9 cellular contexts compared by ENCODE assay signal in genomic region chr15:40282144-40282869, GRCh38. TPM values are rescaled to one million over a fixed set of nuclear protein-coding genes. Genes with fewer than 3 reads are reported as not detected.
A peak's percentile ranks its signal among the peaks of the same experiment; 100 is the strongest.
DNase-seq lines count a peak whose midpoint lies in the region; ATAC-seq and TF ChIP-seq lines count a peak whose summit lies in the region.
"Had no signal": no experiment of that assay in that cellular context is flagged by ENCODE, and none has a peak within 500 bp of the region (broad histone marks: within the 10 kb centered on the region; RNA-seq: fewer than 3 reads in every experiment).

No MANE protein-coding gene starts in this region.

- no peak; the same call in 1 of the 2 replicates for TF ChIP-seq RAD21 in SK-N-SH (IDR thresholded peaks at IDR 0.05; ENCODE audit: low read length)

- H3K9me3 ChIP-seq in SK-N-SH, result no peaks in the 10 kb centered on the region
- H3K9me3 ChIP-seq in ascending aorta, result no peaks in the 10 kb centered on the region
- H3K9me3 ChIP-seq in iPS-18c (ENCODE audit: control insufficient read depth, insufficient read depth, low read length), result no peaks in the 10 kb centered on the region

- H3K4me3 ChIP-seq in SK-N-SH (ENCODE audit: low read depth in 2 of 2, low read length in 1 of 2) (peak overlapping the region; percentile 46; a peak in 3 of 4 replicates), ascending aorta (peak overlapping the region; percentile 54 to 68), iPS-18c (ENCODE audit: insufficient read depth, low read depth, low read length) (peak overlapping the region; percentile 57)

- ATAC-seq in HG02759 (IDR thresholded peaks at IDR 0.05; ENCODE audit: unreplicated experiment), result peak; percentile 49

- H3K4me1 ChIP-seq in SK-N-SH (ENCODE audit: control insufficient read depth in 1 of 2, insufficient read depth in 2 of 2, low read depth in 1 of 2, low read length in 1 of 2) (peaks cover 10 to 22% of the 10 kb centered on the region in 2 experiments; a peak in 3 of 4 replicates), ascending aorta (peaks cover 21 to 26% of the 10 kb centered on the region in 2 donors)

- peak; percentile 48 for TF ChIP-seq CTCF in SK-N-SH (IDR thresholded peaks at IDR 0.05)
- peak; percentile 3 to 28 (median 5) for TF ChIP-seq CTCF in ascending aorta (IDR thresholded peaks at IDR 0.05)

- no peak overlapping the region for H3K9ac ChIP-seq in SK-N-SH

- peaks cover 13% of the 10 kb centered on the region for H3F3A ChIP-seq in SK-N-SH (replicated peaks; ENCODE audit: insufficient read depth)

- WGBS in SK-N-SH (ENCODE audit: low lambda C conversion rate), result 7% methylated on average over 3 of the region's 93 CpGs

- H3K4me2 ChIP-seq in SK-N-SH, result peak overlapping the region; percentile 84

- H3K36me3 ChIP-seq in SK-N-SH (replicated peaks in 1 of 2; ENCODE audit: control insufficient read depth in 1 of 2, insufficient read depth in 2 of 2, low read length in 1 of 2) (no peaks in the 10 kb centered on the region), ascending aorta (no peaks in the 10 kb centered on the region)

- POLR2A ChIA-PET in SK-N-SH (lab: Yijun Ruan, JAX), result no interaction called here

- TF ChIP-seq EP300 in SK-N-SH (IDR thresholded peaks at IDR 0.05; ENCODE audit: borderline replicate concordance in 1 of 2, low read depth in 1 of 2, low read length in 1 of 2), result no peak

- no peaks in the 10 kb centered on the region for H3K9me2 ChIP-seq in SK-N-SH

- no peak overlapping the region for H3K27ac ChIP-seq in SK-N-SH (ENCODE audit: low read depth in 2 of 2, low read length in 1 of 2)
- H3K27ac ChIP-seq in ascending aorta, result no peak overlapping the region

- CTCF ChIA-PET in SK-N-SH (lab: Yijun Ruan, JAX), result interaction anchor here (0.7 to 66.3 kb wide), 10 partner anchors 6 to 123 kb away, joined by 3 to 2194 read pairs (median 4); partner anchors contain the start of genes CCDC9B, DISP2, INAFM2 and IVD

- H3K27me3 ChIP-seq in SK-N-SH (ENCODE audit: insufficient read depth), result peaks cover 18% of the 10 kb centered on the region
- peaks cover 36% of the 10 kb centered on the region for H3K27me3 ChIP-seq in ascending aorta

- H4K20me1 ChIP-seq in SK-N-SH (ENCODE audit: insufficient read depth), result no peaks in the 10 kb centered on the region

- no peaks in the 10 kb centered on the region for H3K79me2 ChIP-seq in SK-N-SH (ENCODE audit: insufficient read depth)

- intact Hi-C loops in ascending aorta (cut with DNase I), result loop anchor here (5.0 kb wide), 1 partner anchor 85 kb away; no protein-coding TSS in a partner anchor

- H2AFZ ChIP-seq in SK-N-SH (ENCODE audit: low read depth), result peak overlapping the region; percentile 51

- DNase-seq in COLO668 (lab: John Stamatoyannopoulos, UW; ENCODE audit: unreplicated experiment) (peak; percentile 80), SK-N-SH (peak; percentile 86), ascending aorta (ENCODE audit: low spot score in 2 of 2) (no peak), cerebellum (ENCODE audit: low spot score) (no peak), HPDE6-E6E7 (ENCODE audit: extremely low spot score) (no peak)
- DNase-seq in stimulated activated CD4-positive, alpha-beta T cell treated with anti-CD3 and anti-CD28 coated beads, Interleukin-15, amount 100 ng/mL, for 1 hour (ENCODE audit: low read depth in 1 of 2, low spot score in 1 of 2), result peak; percentile 28 to 37

TF ChIP-seq in SK-N-SH, 30 proteins besides CTCF, POLR2A, EP300 and RAD21:
- TF ChIP-seq, protein P1, sequence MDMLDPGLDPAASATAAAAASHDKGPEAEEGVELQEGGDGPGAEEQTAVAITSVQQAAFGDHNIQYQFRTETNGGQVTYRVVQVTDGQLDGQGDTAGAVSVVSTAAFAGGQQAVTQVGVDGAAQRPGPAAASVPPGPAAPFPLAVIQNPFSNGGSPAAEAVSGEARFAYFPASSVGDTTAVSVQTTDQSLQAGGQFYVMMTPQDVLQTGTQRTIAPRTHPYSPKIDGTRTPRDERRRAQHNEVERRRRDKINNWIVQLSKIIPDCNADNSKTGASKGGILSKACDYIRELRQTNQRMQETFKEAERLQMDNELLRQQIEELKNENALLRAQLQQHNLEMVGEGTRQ (IDR thresholded peaks at IDR 0.05; ENCODE audit: borderline replicate concordance, low read depth, low read length), result no peak

RNA-seq across cellular contexts. Expression of gene ANKRD63, which starts 0.6 kb away (rescaled TPM):
- polyA plus RNA-seq in SK-N-SH (2012; rRNA removed), result not detected in 2 replicates
- not detected in 2 replicates for polyA plus RNA-seq in SK-N-SH (2012; cell fraction: cytosol; rRNA removed)
- not detected in 2 replicates for polyA plus RNA-seq in SK-N-SH (2012; cell fraction: nucleus; rRNA removed)
- total RNA-seq in ascending aorta, result not detected
- total RNA-seq in cerebellum, result 0.27 TPM
- total RNA-seq: NCI-H460 had no signal

RNA-seq across cellular contexts. Expression of gene PLCB2, which starts 25.4 kb away (rescaled TPM):
- polyA plus RNA-seq in SK-N-SH (2012; rRNA removed), result 0.15 TPM in 2 replicates
- polyA plus RNA-seq in SK-N-SH (2012; cell fraction: cytosol; rRNA removed), result 0.10 and 0.12 TPM in 2 replicates
- 0.44 and 0.59 TPM in 2 replicates for polyA plus RNA-seq in SK-N-SH (2012; cell fraction: nucleus; rRNA removed)
- total RNA-seq in ascending aorta (6.9 TPM), cerebellum (4.4 TPM)

RNA-seq across cellular contexts. Expression of gene INAFM2, which starts 41.2 kb away (rescaled TPM):
- 7.8 and 9.8 TPM in 2 replicates for polyA plus RNA-seq in SK-N-SH (2012; rRNA removed)
- polyA plus RNA-seq in SK-N-SH (2012; cell fraction: cytosol; rRNA removed), result 10.2 and 10.7 TPM in 2 replicates
- polyA plus RNA-seq in SK-N-SH (2012; cell fraction: nucleus; rRNA removed), result 8.0 and 11.1 TPM in 2 replicates
- total RNA-seq in ascending aorta (69.8 TPM), cerebellum (13.2 TPM)

RNA-seq across cellular contexts. Expression of gene PAK6, which starts 43.4 kb away (rescaled TPM):
- 0.07 and 0.16 TPM in 2 replicates for polyA plus RNA-seq in SK-N-SH (2012; rRNA removed)
- 0.06 and 0.07 TPM in 2 replicates for polyA plus RNA-seq in SK-N-SH (2012; cell fraction: cytosol; rRNA removed)
- polyA plus RNA-seq in SK-N-SH (2012; cell fraction: nucleus; rRNA removed), result 0.11 and 0.12 TPM in 2 replicates
- total RNA-seq in ascending aorta (not detected), cerebellum (3.7 TPM)
- total RNA-seq: NCI-H460 had no signal

RNA-seq across cellular contexts. Expression of gene CCDC9B, which starts 58.4 kb away (rescaled TPM):
- polyA plus RNA-seq in SK-N-SH (2012; rRNA removed), result 13.7 and 14.2 TPM in 2 replicates
- 10.4 and 12.0 TPM in 2 replicates for polyA plus RNA-seq in SK-N-SH (2012; cell fraction: cytosol; rRNA removed)
- 82.8 and 92.4 TPM in 2 replicates for polyA plus RNA-seq in SK-N-SH (2012; cell fraction: nucleus; rRNA removed)
- total RNA-seq in ascending aorta, result 55.8 TPM
- 0.73 TPM for total RNA-seq in cerebellum

Comparison
In these comparisons a context has a peak if more than half of its experiments do, and no peak if none do; other contexts are left out.
1. DNase-seq: peak in COLO668 (single experiment), SK-N-SH (single experiment) and stimulated activated CD4-positive, alpha-beta T cell treated with anti-CD3 and anti-CD28 coated beads, Interleukin-15, amount 100 ng/mL, for 1 hour (2 of 2); none in ascending aorta (0 of 2), cerebellum (single experiment) and HPDE6-E6E7 (single experiment).
2. Peak in every context shown above with its lines, with median percentiles within 50 percentile points of each other: H3K4me3 ChIP-seq.